Comparison of ENCODE assay signal across 14 cellular contexts in the genomic region with DNA sequence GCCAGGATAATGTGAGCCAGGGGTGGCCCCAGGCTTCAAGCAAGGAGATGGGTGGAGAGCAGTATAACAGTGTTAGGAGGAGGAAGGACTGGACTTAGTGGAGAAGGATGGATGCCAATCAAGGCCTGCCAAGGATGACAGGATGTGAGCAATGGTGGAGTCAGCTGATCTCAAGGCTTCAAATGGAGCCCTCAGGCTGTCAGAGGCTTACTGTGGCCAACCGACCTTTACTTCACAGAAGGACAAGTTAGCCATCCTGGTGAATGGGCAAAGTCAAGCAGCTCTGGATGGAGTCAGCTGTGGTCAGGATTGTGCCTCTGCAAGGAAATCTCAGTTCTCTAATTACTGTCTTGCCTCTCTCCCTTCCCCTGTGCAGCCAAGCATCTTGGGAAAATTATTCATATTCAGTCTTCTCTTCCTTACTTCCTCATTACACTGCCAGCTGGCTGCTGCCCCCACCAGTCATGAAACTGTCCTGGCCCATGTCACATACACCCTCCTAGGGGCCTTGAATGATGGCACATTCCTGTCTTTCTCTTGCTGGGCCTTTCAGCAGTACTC. TPM values are rescaled to one million over a fixed set of nuclear protein-coding genes. Genes with fewer than 3 reads are reported as not detected.
A peak's percentile ranks its signal among the peaks of the same experiment; 100 is the strongest.
DNase-seq lines count a peak whose midpoint lies in the region; ATAC-seq, FAIRE-seq and TF ChIP-seq lines count a peak whose summit lies in the region.
"Had no signal": no experiment of that assay in that cellular context is flagged by ENCODE, and none has a peak within 500 bp of the region (broad histone marks: within the 10 kb centered on the region; RNA-seq: fewer than 3 reads in every experiment).

No MANE protein-coding gene starts in this region.

- FAIRE-seq in H1 (lab: Jason Lieb, UNC): no peak

- H2BK15ac ChIP-seq in H1 (ENCODE audit: low read length): 0 out of 2 replicates have a peak overlapping the region, but pooled peaks have one; percentile 50

- H3K4me1 ChIP-seq in H1 (replicated peaks in 1 of 4; ENCODE audit: control insufficient read depth in 3 of 4, insufficient read depth in 4 of 4, low read length in 3 of 4) (no peaks in the 10 kb centered on the region), psoas muscle (no peaks in the 10 kb centered on the region)

- no peak overlapping the region for H2BK12ac ChIP-seq in H1 (ENCODE audit: low read depth, low read length)

- intact Hi-C loops in psoas muscle (cut with DNase I): no loop called here

- no peak overlapping the region for H3K4me2 ChIP-seq in H1 (ENCODE audit: insufficient read depth in 1 of 2, low read depth in 2 of 2, low read length in 2 of 2)

- H2AFZ ChIP-seq in H1 (ENCODE audit: low read length): no peak overlapping the region

- CTCF ChIA-PET in H1 (lab: Charles Lee; ENCODE audit: partially characterized antibody): interaction anchor here (1.0 to 19.8 kb wide), 7 partner anchors 8 to 65 kb away, joined by 3 to 305 read pairs (median 5); no protein-coding TSS in a partner anchor

- H3K4ac ChIP-seq in H1 (replicated peaks; ENCODE audit: insufficient read length, low read depth, low read length): no peak overlapping the region

- H3K79me2 ChIP-seq in H1 (ENCODE audit: control insufficient read depth in 1 of 2, insufficient read depth in 2 of 2, low read length in 2 of 2): no peaks in the 10 kb centered on the region

- no peak overlapping the region for H3K9ac ChIP-seq in H1 (replicated peaks in 1 of 4; ENCODE audit: extremely low read depth in 1 of 4, low read depth in 3 of 4, low read length in 3 of 4)

- POLR2A ChIA-PET in H1 (lab: Charles Lee; ENCODE audit: partially characterized antibody): interaction anchor here (0.7 to 2.5 kb wide), 2 partner anchors 10 to 14 kb away, joined by 3 to 10 read pairs; a partner anchor contains a TSS

- DNase-seq in DMS53 (lab: John Stamatoyannopoulos, UW): peak; percentile 19
- DNase-seq in DMS53 treated with DMSO at 0.1 percent for 48 hours (lab: John Stamatoyannopoulos, UW; ENCODE audit: unreplicated experiment): no peak
- DNase-seq in NOMO-1 (lab: John Stamatoyannopoulos, UW; ENCODE audit: unreplicated experiment in 2 of 2): peak; percentile 51
- DNase-seq in H1 (ENCODE audit: low read depth in 1 of 2, low spot score in 2 of 2): no peak
- DNase-seq in psoas muscle: no peak
- no peak for DNase-seq in NCI-H2196 treated with DMSO at 0.1 percent for 48 hours (lab: John Stamatoyannopoulos, UW; ENCODE audit: unreplicated experiment)
- DNase-seq in COLO668 (lab: John Stamatoyannopoulos, UW; ENCODE audit: unreplicated experiment): no peak
- DNase-seq: effector CD8-positive, alpha-beta T cell; KG1; stimulated activated CD4-positive, alpha-beta T cell treated with anti-CD3 and anti-CD28 coated beads, Interleukin-12 subunit alpha, Interleukin-12 subunit beta, amount 100 ng/mL, for 4 hours had no signal

- H3K79me1 ChIP-seq in H1 (ENCODE audit: low read depth, low read length): no peaks in the 10 kb centered on the region

- no peak for TF ChIP-seq POLR2A in H1 (IDR thresholded peaks at IDR 0.05; ENCODE audit: control extremely low read depth in 1 of 2, low read depth in 2 of 2, low read length in 2 of 2)

- 0 out of 2 replicates have a peak overlapping the region, but pooled peaks have one; percentile 5 for H4K8ac ChIP-seq in H1 (ENCODE audit: extremely low read depth, insufficient read depth, low read length)

- no peak overlapping the region for H3K23ac ChIP-seq in H1 (ENCODE audit: insufficient read length)

- ATAC-seq in psoas muscle (peak; percentile 54 to 60 (median 57)), GM19395 (IDR thresholded peaks at IDR 0.05; ENCODE audit: unreplicated experiment) (no peak)

- no peak overlapping the region for H2BK120ac ChIP-seq in H1 (replicated peaks; ENCODE audit: low read depth, low read length)

- H2BK20ac ChIP-seq in H1 (ENCODE audit: low read length): no peak overlapping the region

- no peak for TF ChIP-seq CTCF in H1 (IDR thresholded peaks at IDR 0.05; ENCODE audit: control extremely low read depth in 1 of 3, insufficient read depth in 1 of 3, low read depth in 1 of 3, low read length in 3 of 3)
- TF ChIP-seq CTCF in psoas muscle (IDR thresholded peaks at IDR 0.05): no peak

- no peak overlapping the region for H2AK5ac ChIP-seq in H1 (ENCODE audit: low read depth, low read length)

- H3K23me2 ChIP-seq in H1 (ENCODE audit: low read depth, low read length): no peaks in the 10 kb centered on the region

- H4K5ac ChIP-seq in H1 (ENCODE audit: insufficient read length, low read depth, low read length): no peak overlapping the region

- no peak overlapping the region for H3K14ac ChIP-seq in H1 (ENCODE audit: insufficient read length)

- peaks cover 0 to 2% (median under 1%) of the 10 kb centered on the region in 4 experiments; a peak in 1 of 7 replicates for H3K27me3 ChIP-seq in H1 (replicated peaks in 1 of 4; ENCODE audit: control insufficient read depth in 3 of 4, extremely low read depth in 1 of 4, insufficient read depth in 3 of 4, low read length in 3 of 4)
- no peaks in the 10 kb centered on the region for H3K27me3 ChIP-seq in psoas muscle (ENCODE audit: insufficient read depth in 3 of 3, low read length in 2 of 3)
- H3K27me3 ChIP-seq: SJSA1 had no signal

- H3K27ac ChIP-seq in H1 (ENCODE audit: low read depth, low read length) (no peak overlapping the region), psoas muscle (no peak overlapping the region)
- H3K27ac ChIP-seq: 22Rv1, SJSA1 had no signal

- H3K36me3 ChIP-seq in H1 (ENCODE audit: control insufficient read depth in 2 of 4, insufficient read depth in 4 of 4, low read length in 3 of 4) (no peaks in the 10 kb centered on the region), psoas muscle (ENCODE audit: insufficient read depth in 1 of 2, low read depth in 1 of 2) (no peaks in the 10 kb centered on the region)
- H3K36me3 ChIP-seq: SJSA1 had no signal

- no peak overlapping the region for H3K56ac ChIP-seq in H1 (replicated peaks; ENCODE audit: insufficient read length, low read depth, low read length)

- no peak overlapping the region for H2BK5ac ChIP-seq in H1 (ENCODE audit: low read depth, low read length)

- 88% methylated on average over 1 of the region's 1 CpG; no CpG with 5 or more reads in 1 of the 2 experiments for WGBS in H1 (ENCODE audit: extremely low coverage in 1 of 2, insufficient coverage in 1 of 2, insufficient read length in 1 of 2, insufficient replicate concordance in 2 of 2, low coverage in 1 of 2, low lambda C conversion rate in 2 of 2, missing lambda C conversion rate in 1 of 2), 2 experiments
- WGBS in psoas muscle, 3 donors: 75 to 91% (median 79%) methylated on average over 1 of the region's 1 CpG

- H3K9me3 ChIP-seq in H1 (ENCODE audit: insufficient read depth in 2 of 2, low read depth in 1 of 2, low read length in 1 of 2) (no peaks in the 10 kb centered on the region), psoas muscle (no peaks in the 10 kb centered on the region)
- H3K9me3 ChIP-seq: SJSA1 had no signal

- no peaks in the 10 kb centered on the region for H4K20me1 ChIP-seq in H1 (replicated peaks in 1 of 2; ENCODE audit: control insufficient read depth in 1 of 2, insufficient read depth in 2 of 2, low read length in 2 of 2)

- TF ChIP-seq EP300 in H1 (IDR thresholded peaks at IDR 0.05; ENCODE audit: borderline replicate concordance in 1 of 2, low read depth in 2 of 2, low read length in 2 of 2): no peak

- H3K4me3 ChIP-seq in H1 (ENCODE audit: extremely low read depth in 1 of 4, insufficient read depth in 2 of 4, low read depth in 3 of 4, low read length in 4 of 4): no peak overlapping the region
- no peak overlapping the region for H3K4me3 ChIP-seq in psoas muscle
- H3K4me3 ChIP-seq: SJSA1 had no signal

- H3K18ac ChIP-seq in H1 (ENCODE audit: extremely low read depth, low read length): no peak overlapping the region

- TF ChIP-seq RAD21 in H1 (IDR thresholded peaks at IDR 0.05 in 1 of 2, conservative IDR thresholded peaks at IDR 0.05 in 1 of 2; ENCODE audit: low read depth in 2 of 2, low read length in 2 of 2): no peak

- no peak overlapping the region for H4K91ac ChIP-seq in H1 (replicated peaks; ENCODE audit: insufficient read length, low read length)

RNA-seq across cellular contexts. Expression of a gene that starts 7.6 kb away (rescaled TPM):
- 26.8 and 32.9 TPM in 2 replicates for total RNA-seq in H1 (2021; fragmentation: NEBNext Ultra II Directional; extraction: Animal tissue kit (Norgen Biotek cat#: 25700))
- polyA plus RNA-seq in H1 (2011; rRNA removed): 38.7 and 52.2 TPM in 2 replicates
- 42.9 TPM for polyA plus RNA-seq in H1 (2011; cell fraction: cytosol; rRNA removed)
- 104 TPM for polyA plus RNA-seq in H1 (2011; cell fraction: nucleus; rRNA removed)
- polyA plus RNA-seq in H1 (2012, experiment 1 of 2): 32.8 to 37.0 TPM (median 34.7 TPM) in 4 replicates
- polyA plus RNA-seq in H1 (2012, experiment 2 of 2): 21.8 TPM
- polyA plus RNA-seq in H1 (2013, experiment 1 of 2): 26.6 TPM
- 28.7 TPM for polyA plus RNA-seq in H1 (2013, experiment 2 of 2)
- 32.3 and 34.6 TPM in 2 replicates for polyA minus RNA-seq in H1 (2011; rRNA and poly(A)+ RNA removed)
- polyA minus RNA-seq in H1 (2011; cell fraction: cytosol; rRNA and poly(A)+ RNA removed): 11.3 TPM
- polyA minus RNA-seq in H1 (2011; cell fraction: nucleus; rRNA and poly(A)+ RNA removed): 30.5 TPM
- total RNA-seq in psoas muscle: 10 to 100 TPM; 14.1 to 27.7 (median 18.2) TPM
- polyA plus RNA-seq in psoas muscle: 10 to 100 TPM; 10.4 to 11.6 (median 11.3) TPM

RNA-seq across cellular contexts. Expression of a gene that starts 9.5 kb away (rescaled TPM):
- total RNA-seq in H1 (2021; fragmentation: NEBNext Ultra II Directional; extraction: Animal tissue kit (Norgen Biotek cat#: 25700)): 92.5 and 99.1 TPM in 2 replicates
- polyA plus RNA-seq in H1 (2011; rRNA removed): 35.3 and 59.0 TPM in 2 replicates
- 32.8 TPM for polyA plus RNA-seq in H1 (2011; cell fraction: cytosol; rRNA removed)
- polyA plus RNA-seq in H1 (2011; cell fraction: nucleus; rRNA removed): 168 TPM
- polyA plus RNA-seq in H1 (2012, experiment 1 of 2): 61.6 to 121 TPM (median 97.9 TPM) in 4 replicates
- polyA plus RNA-seq in H1 (2012, experiment 2 of 2): 64.6 TPM
- 72.6 TPM for polyA plus RNA-seq in H1 (2013, experiment 1 of 2)
- 45.3 TPM for polyA plus RNA-seq in H1 (2013, experiment 2 of 2)
- 137 and 189 TPM in 2 replicates for polyA minus RNA-seq in H1 (2011; rRNA and poly(A)+ RNA removed)
- 104 TPM for polyA minus RNA-seq in H1 (2011; cell fraction: cytosol; rRNA and poly(A)+ RNA removed)
- 104 TPM for polyA minus RNA-seq in H1 (2011; cell fraction: nucleus; rRNA and poly(A)+ RNA removed)
- total RNA-seq in psoas muscle: 10 to 100 TPM; 33.1 to 50.6 (median 35.1) TPM
- polyA plus RNA-seq in psoas muscle: 10 to 100 TPM; 10.7 to 14.7 (median 14.5) TPM

RNA-seq across cellular contexts. Expression of a gene that starts 28.6 kb away (rescaled TPM):
- not detected in 2 replicates for total RNA-seq in H1 (2021; fragmentation: NEBNext Ultra II Directional; extraction: Animal tissue kit (Norgen Biotek cat#: 25700))
- not detected in 2 replicates for polyA plus RNA-seq in H1 (2011; rRNA removed)
- not detected for polyA plus RNA-seq in H1 (2011; cell fraction: cytosol; rRNA removed)
- polyA plus RNA-seq in H1 (2011; cell fraction: nucleus; rRNA removed): not detected
- polyA plus RNA-seq in H1 (2012, experiment 1 of 2): not detected in 4 replicates
- not detected for polyA plus RNA-seq in H1 (2012, experiment 2 of 2)
- polyA plus RNA-seq in H1 (2013, experiment 1 of 2): not detected
- not detected for polyA plus RNA-seq in H1 (2013, experiment 2 of 2)
- polyA minus RNA-seq in H1 (2011; rRNA and poly(A)+ RNA removed): not detected in 2 replicates
- not detected for polyA minus RNA-seq in H1 (2011; cell fraction: cytosol; rRNA and poly(A)+ RNA removed)
- polyA minus RNA-seq in H1 (2011; cell fraction: nucleus; rRNA and poly(A)+ RNA removed): not detected
- not detected for total RNA-seq in psoas muscle
- not detected for polyA plus RNA-seq in psoas muscle
- total RNA-seq: SJSA1, temporal lobe had no signal

RNA-seq across cellular contexts. Expression of a gene that starts 29.9 kb away (rescaled TPM):
- 20.6 and 20.9 TPM in 2 replicates for total RNA-seq in H1 (2021; fragmentation: NEBNext Ultra II Directional; extraction: Animal tissue kit (Norgen Biotek cat#: 25700))
- polyA plus RNA-seq in H1 (2011; rRNA removed): 23.5 and 30.8 TPM in 2 replicates
- polyA plus RNA-seq in H1 (2011; cell fraction: cytosol; rRNA removed): 23.9 TPM
- 31.8 TPM for polyA plus RNA-seq in H1 (2011; cell fraction: nucleus; rRNA removed)
- polyA plus RNA-seq in H1 (2012, experiment 1 of 2): 18.8 to 24.4 TPM (median 22.7 TPM) in 4 replicates
- 22.8 TPM for polyA plus RNA-seq in H1 (2012, experiment 2 of 2)
- polyA plus RNA-seq in H1 (2013, experiment 1 of 2): 12.4 TPM
- 11.5 TPM for polyA plus RNA-seq in H1 (2013, experiment 2 of 2)
- polyA minus RNA-seq in H1 (2011; rRNA and poly(A)+ RNA removed): 12.2 and 22.2 TPM in 2 replicates
- polyA minus RNA-seq in H1 (2011; cell fraction: cytosol; rRNA and poly(A)+ RNA removed): 17.3 TPM
- 13.8 TPM for polyA minus RNA-seq in H1 (2011; cell fraction: nucleus; rRNA and poly(A)+ RNA removed)
- total RNA-seq in psoas muscle: 10 to 100 TPM in 2 of 4 donors, 1 to 10 TPM in 2; 7.1 to 28.4 (median 10.8) TPM
- 100 to 1,000 TPM in 1 of 3 donors, 1 to 10 TPM in 2; 5.6 to 114 (median 8.2) TPM for polyA plus RNA-seq in psoas muscle

RNA-seq across cellular contexts. Expression of a gene that starts 40.2 kb away (rescaled TPM):
- 41.6 and 43.2 TPM in 2 replicates for total RNA-seq in H1 (2021; fragmentation: NEBNext Ultra II Directional; extraction: Animal tissue kit (Norgen Biotek cat#: 25700))
- polyA plus RNA-seq in H1 (2011; rRNA removed) (21.3 and 30.1 TPM in 2 replicates), psoas muscle (1 to 10 TPM; 1.3 to 3.0 (median 2.7) TPM)
- 30.3 TPM for polyA plus RNA-seq in H1 (2011; cell fraction: cytosol; rRNA removed)
- polyA plus RNA-seq in H1 (2011; cell fraction: nucleus; rRNA removed): 32.0 TPM
- polyA plus RNA-seq in H1 (2012, experiment 1 of 2): 16.4 to 26.7 TPM (median 21.6 TPM) in 4 replicates
- 2.0 TPM for polyA plus RNA-seq in H1 (2012, experiment 2 of 2)
- polyA plus RNA-seq in H1 (2013, experiment 1 of 2): 35.2 TPM
- 38.0 TPM for polyA plus RNA-seq in H1 (2013, experiment 2 of 2)
- polyA minus RNA-seq in H1 (2011; rRNA and poly(A)+ RNA removed): 36.9 and 49.7 TPM in 2 replicates
- 15.9 TPM for polyA minus RNA-seq in H1 (2011; cell fraction: cytosol; rRNA and poly(A)+ RNA removed)
- 23.5 TPM for polyA minus RNA-seq in H1 (2011; cell fraction: nucleus; rRNA and poly(A)+ RNA removed)
- 1 to 10 TPM; 1.5 to 3.2 (median 2.1) TPM for total RNA-seq in psoas muscle

Comparison
In these comparisons a context has a peak if more than half of its experiments do, and no peak if none do; other contexts are left out.
1. DNase-seq: peak in DMS53 (single experiment) and NOMO-1 (2 of 2); none in DMS53 treated with DMSO at 0.1 percent for 48 hours (single experiment), H1 (0 of 2), psoas muscle (0 of 2), NCI-H2196 treated with DMSO at 0.1 percent for 48 hours (single experiment) and COLO668 (single experiment).